ENCODE assay signal across 1 cellular context in the genomic region with DNA sequence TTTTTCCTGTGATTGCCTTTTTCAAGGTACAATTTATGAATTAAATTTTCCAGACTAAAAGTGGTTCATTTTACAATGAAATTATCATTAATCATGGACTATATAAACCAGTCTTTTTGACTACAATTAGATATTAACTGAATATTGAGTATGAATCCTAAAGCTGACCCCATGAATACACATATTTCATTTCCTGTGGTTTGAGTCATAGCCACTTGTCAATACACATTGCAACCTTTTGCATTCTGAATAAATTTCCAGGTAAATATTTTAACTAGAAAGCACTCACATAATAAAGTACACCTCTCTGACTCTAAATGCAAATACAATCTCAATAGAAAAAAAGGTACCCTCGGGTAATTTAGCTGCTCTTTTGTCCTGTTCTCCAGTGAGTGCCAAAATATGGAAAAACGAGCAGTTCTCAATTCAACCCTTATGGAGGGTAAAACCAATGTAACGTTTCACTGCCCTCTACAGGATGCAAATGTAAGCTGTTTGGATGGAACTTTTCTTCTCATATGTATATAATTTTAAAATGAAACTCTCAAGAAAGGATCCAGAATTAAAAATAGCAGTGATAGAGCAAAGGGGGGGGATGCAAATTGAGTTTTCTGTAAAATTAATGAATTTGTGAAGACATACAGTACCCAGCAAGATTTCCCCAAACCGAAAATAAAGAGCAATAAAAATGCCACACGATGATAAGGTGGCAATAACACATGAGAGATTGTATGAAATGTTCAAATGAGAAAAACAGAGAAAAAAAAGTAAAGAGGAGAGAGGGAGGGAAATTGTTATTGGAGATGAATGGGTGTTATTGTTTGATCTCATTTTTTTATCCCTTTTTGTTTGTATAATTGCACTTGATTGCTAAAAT.
TF ChIP-seq lines count a peak whose summit lies in the region.

No MANE protein-coding gene starts in this region.

TF ChIP-seq in H1, 55 proteins besides CTCF, POLR2A, EP300 and RAD21 (continued from another document):
- TF ChIP-seq, protein P1, sequence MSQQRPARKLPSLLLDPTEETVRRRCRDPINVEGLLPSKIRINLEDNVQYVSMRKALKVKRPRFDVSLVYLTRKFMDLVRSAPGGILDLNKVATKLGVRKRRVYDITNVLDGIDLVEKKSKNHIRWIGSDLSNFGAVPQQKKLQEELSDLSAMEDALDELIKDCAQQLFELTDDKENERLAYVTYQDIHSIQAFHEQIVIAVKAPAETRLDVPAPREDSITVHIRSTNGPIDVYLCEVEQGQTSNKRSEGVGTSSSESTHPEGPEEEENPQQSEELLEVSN (IDR thresholded peaks at IDR 0.05), result no peak
- no peak for TF ChIP-seq SIRT6 (IDR thresholded peaks at IDR 0.05; ENCODE audit: low read length)
- TF ChIP-seq, protein P2, sequence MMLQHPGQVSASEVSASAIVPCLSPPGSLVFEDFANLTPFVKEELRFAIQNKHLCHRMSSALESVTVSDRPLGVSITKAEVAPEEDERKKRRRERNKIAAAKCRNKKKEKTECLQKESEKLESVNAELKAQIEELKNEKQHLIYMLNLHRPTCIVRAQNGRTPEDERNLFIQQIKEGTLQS (IDR thresholded peaks at IDR 0.05; ENCODE audit: insufficient read depth, low read depth, low read length), result no peak
- TF ChIP-seq POLR2AphosphoS5 (IDR thresholded peaks at IDR 0.05; ENCODE audit: low read depth, low read length), result no peak
- TF ChIP-seq EGR1 (IDR thresholded peaks at IDR 0.05; ENCODE audit: borderline replicate concordance, low read depth, low read length), result no peak
- TF ChIP-seq NANOG (IDR thresholded peaks at IDR 0.05; ENCODE audit: insufficient read depth, low read depth, low read length, poor library complexity, severe bottlenecking), result no peak
- TF ChIP-seq TAF1 (IDR thresholded peaks at IDR 0.05; ENCODE audit: low read depth, low read length), result no peak
TF ChIP-seq in H1: peak in this region for 0.
